Comparison of ENCODE assay signal across 9 cellular contexts in the genomic region with DNA sequence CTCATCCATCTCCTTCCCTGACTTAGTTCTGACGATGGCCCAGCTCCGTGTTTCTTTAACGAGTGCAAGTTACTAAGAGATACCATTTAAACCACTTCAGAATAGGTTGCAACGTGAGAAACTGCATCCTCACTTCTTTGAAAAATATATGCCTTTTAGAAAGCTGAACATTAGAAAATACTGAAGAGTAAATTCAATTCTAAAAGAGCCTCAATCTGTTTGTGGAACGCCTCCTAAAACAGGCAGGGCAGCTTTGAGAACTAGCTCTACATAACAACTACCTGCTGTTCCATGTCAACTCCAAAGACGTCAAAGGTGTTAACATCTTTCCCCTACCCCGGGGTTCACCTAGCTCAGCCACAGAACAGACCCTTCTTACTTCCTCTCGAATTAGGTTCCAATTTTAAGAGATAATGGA. TPM values are rescaled to one million over a fixed set of nuclear protein-coding genes. Genes with fewer than 3 reads are reported as not detected.
DNase-seq lines count a peak whose midpoint lies in the region; ATAC-seq, FAIRE-seq and TF ChIP-seq lines count a peak whose summit lies in the region.
"Had no signal": no experiment of that assay in that cellular context is flagged by ENCODE, and none has a peak within 500 bp of the region (broad histone marks: within the 10 kb centered on the region; RNA-seq: fewer than 3 reads in every experiment).

No MANE protein-coding gene starts in this region.

- peak overlapping the region in 1 of 3 experiments; percentile 69 for H3K4me3 ChIP-seq in keratinocyte (ENCODE audit: control insufficient read depth in 2 of 3, extremely low read depth in 1 of 3, insufficient read depth in 2 of 3, low read depth in 1 of 3, low read length in 3 of 3)
- peak overlapping the region; percentile 75 for H3K4me3 ChIP-seq in suprapubic skin

- no peaks in the 10 kb centered on the region for H3K79me2 ChIP-seq in keratinocyte (ENCODE audit: control insufficient read depth, insufficient read depth, low read length)

- no peak overlapping the region for H3K9ac ChIP-seq in keratinocyte (ENCODE audit: control insufficient read depth, extremely low read depth, insufficient read depth, low read length)

- DNase-seq in activated CD4-positive, alpha-beta T cell treated with anti-CD3 and anti-CD28 coated beads for 36 hours: no peak
- no peak for DNase-seq in activated CD4-positive, alpha-beta T cell treated with anti-CD3 and anti-CD28 coated beads for 1 hour
- no peak for DNase-seq in activated naive CD8-positive, alpha-beta T cell treated with anti-CD3 and anti-CD28 coated beads, Interleukin-2, amount 50 U/mL, for 24 hours
- DNase-seq in keratinocyte (ENCODE audit: low read depth, low spot score) (no peak), suprapubic skin (ENCODE audit: low spot score in 2 of 2) (no peak), cortex of kidney (lab: John Stamatoyannopoulos, UW) (no peak), GM19240 (ENCODE audit: insufficient read length, low spot score) (no peak)
- DNase-seq: stimulated activated CD4-positive, alpha-beta T cell treated with anti-CD3 and anti-CD28 coated beads, Interleukin-2, amount 100 ng/mL, for 24 hours had no signal

- ATAC-seq in activated CD4-positive, alpha-beta T cell treated with anti-CD3 and anti-CD28 coated beads for 36 hours: no peak
- no peak for ATAC-seq in activated naive CD8-positive, alpha-beta T cell treated with anti-CD3 and anti-CD28 coated beads, Interleukin-2, amount 50 U/mL, for 24 hours
- no peak for ATAC-seq in GM21737 (IDR thresholded peaks at IDR 0.05; ENCODE audit: unreplicated experiment)

- H3K4me1 ChIP-seq in keratinocyte (ENCODE audit: control insufficient read depth, extremely low read depth, insufficient read depth, low read length): peaks cover 13% of the 10 kb centered on the region
- H3K4me1 ChIP-seq in suprapubic skin: peaks cover 56% of the 10 kb centered on the region

- H3K27ac ChIP-seq in keratinocyte (ENCODE audit: control insufficient read depth, insufficient read depth, low read length) (no peak overlapping the region), suprapubic skin (peak overlapping the region; percentile 87)

- no peak for TF ChIP-seq POLR2A in suprapubic skin (IDR thresholded peaks at IDR 0.05)

- peaks cover 21% of the 10 kb centered on the region for H3K27me3 ChIP-seq in keratinocyte (ENCODE audit: control insufficient read depth, extremely low read depth, insufficient read depth, low read length)
- no peaks in the 10 kb centered on the region for H3K27me3 ChIP-seq in suprapubic skin

- H3K27ac Mint-ChIP-seq in activated CD4-positive, alpha-beta T cell treated with anti-CD3 and anti-CD28 coated beads for 36 hours: no peak overlapping the region
- H3K27ac Mint-ChIP-seq in activated naive CD8-positive, alpha-beta T cell treated with anti-CD3 and anti-CD28 coated beads, Interleukin-2, amount 50 U/mL, for 24 hours: no peak overlapping the region

- H3K4me1 Mint-ChIP-seq in activated CD4-positive, alpha-beta T cell treated with anti-CD3 and anti-CD28 coated beads for 36 hours: peaks cover 26% of the 10 kb centered on the region
- H3K4me1 Mint-ChIP-seq in activated naive CD8-positive, alpha-beta T cell treated with anti-CD3 and anti-CD28 coated beads, Interleukin-2, amount 50 U/mL, for 24 hours: peaks cover 22% of the 10 kb centered on the region

- TF ChIP-seq EP300 in suprapubic skin (IDR thresholded peaks at IDR 0.05): no peak

- no peak overlapping the region for H2AFZ ChIP-seq in keratinocyte (ENCODE audit: control insufficient read depth, low read length)

- H3K4me2 ChIP-seq in keratinocyte (ENCODE audit: control insufficient read depth, extremely low read depth, insufficient read depth, low read depth, low read length): peak overlapping the region; percentile 76

- TF ChIP-seq CTCF in keratinocyte (optimal IDR thresholded peaks at IDR 0.05 in 1 of 3, IDR thresholded peaks at IDR 0.05 in 1 of 3, conservative IDR thresholded peaks at IDR 0.05 in 1 of 3; ENCODE audit: extremely low read depth in 1 of 3, insufficient read depth in 2 of 3, low read length in 3 of 3) (no peak), suprapubic skin (IDR thresholded peaks at IDR 0.05) (no peak)

- intact Hi-C loops in activated CD4-positive, alpha-beta T cell treated with anti-CD3 and anti-CD28 coated beads for 36 hours (cut with DNase I, micrococcal nuclease): loop anchor here (5.0 to 10.0 kb wide), 4 partner anchors 103 to 891 kb away; partner anchors contain the start of gene TM7SF3 (in 1 of the 2)

- H3K9me1 ChIP-seq in keratinocyte (ENCODE audit: control insufficient read depth, extremely low read depth, insufficient read depth, low read length): no peaks in the 10 kb centered on the region

- WGBS in suprapubic skin: 50% methylated on average over 8 of the region's 8 CpGs

- H3K27me3 Mint-ChIP-seq in activated CD4-positive, alpha-beta T cell treated with anti-CD3 and anti-CD28 coated beads for 36 hours: peaks cover 67% of the 10 kb centered on the region
- peaks cover 76% of the 10 kb centered on the region for H3K27me3 Mint-ChIP-seq in activated naive CD8-positive, alpha-beta T cell treated with anti-CD3 and anti-CD28 coated beads, Interleukin-2, amount 50 U/mL, for 24 hours

- no peaks in the 10 kb centered on the region for H3K36me3 ChIP-seq in keratinocyte (ENCODE audit: control insufficient read depth in 2 of 2, extremely low read depth in 1 of 2, insufficient read depth in 2 of 2, low read length in 2 of 2)
- H3K36me3 ChIP-seq in suprapubic skin: no peaks in the 10 kb centered on the region

- H3K36me3 Mint-ChIP-seq in activated CD4-positive, alpha-beta T cell treated with anti-CD3 and anti-CD28 coated beads for 36 hours (ENCODE audit: low read depth): no peaks in the 10 kb centered on the region
- H3K36me3 Mint-ChIP-seq in activated naive CD8-positive, alpha-beta T cell treated with anti-CD3 and anti-CD28 coated beads, Interleukin-2, amount 50 U/mL, for 24 hours (ENCODE audit: low read depth): no peaks in the 10 kb centered on the region

- CTCF ChIA-PET in activated CD4-positive, alpha-beta T cell treated with anti-CD3 and anti-CD28 coated beads for 36 hours (lab: Charles Lee): interaction anchor here (0.6 to 1.6 kb wide), 4 partner anchors 10 to 1583 kb away, joined by 3 to 8 read pairs (median 6); no protein-coding TSS in a partner anchor

- H4K20me1 ChIP-seq in keratinocyte (ENCODE audit: control insufficient read depth, extremely low read depth, insufficient read depth, low read length): no peaks in the 10 kb centered on the region

- dilution Hi-C loops in keratinocyte (cut with MboI; ENCODE audit: extremely low pct_ligation_motif_present, low sequenced_read_pairs): no loop called here

- H3K9me3 ChIP-seq in keratinocyte (ENCODE audit: control insufficient read depth, low read depth, low read length) (no peaks in the 10 kb centered on the region), suprapubic skin (no peaks in the 10 kb centered on the region)

- peak overlapping the region; percentile 49 for H3K4me3 Mint-ChIP-seq in activated CD4-positive, alpha-beta T cell treated with anti-CD3 and anti-CD28 coated beads for 36 hours
- peak overlapping the region; percentile 33 for H3K4me3 Mint-ChIP-seq in activated naive CD8-positive, alpha-beta T cell treated with anti-CD3 and anti-CD28 coated beads, Interleukin-2, amount 50 U/mL, for 24 hours

- no peaks in the 10 kb centered on the region for H3K9me3 Mint-ChIP-seq in activated CD4-positive, alpha-beta T cell treated with anti-CD3 and anti-CD28 coated beads for 36 hours (ENCODE audit: low read depth)
- no peaks in the 10 kb centered on the region for H3K9me3 Mint-ChIP-seq in activated naive CD8-positive, alpha-beta T cell treated with anti-CD3 and anti-CD28 coated beads, Interleukin-2, amount 50 U/mL, for 24 hours

- FAIRE-seq in keratinocyte (lab: Jason Lieb, UNC): no peak

- POLR2A ChIA-PET in activated CD4-positive, alpha-beta T cell treated with anti-CD3 and anti-CD28 coated beads for 36 hours (lab: Charles Lee): no interaction called here

RNA-seq across cellular contexts. Expression of gene BHLHE41, which starts 3.5 kb away (rescaled TPM):
- total RNA-seq in activated CD4-positive, alpha-beta T cell treated with anti-CD3 and anti-CD28 coated beads for 36 hours: not detected
- polyA plus RNA-seq in keratinocyte: 1.4 to 6.0 TPM (median 1.7 TPM) in 3 replicates
- 7.2 TPM for polyA plus RNA-seq in keratinocyte (2011; ENCODE audit: low read depth)
- polyA plus RNA-seq in keratinocyte (2011; cell fraction: cytosol; rRNA removed): 1.7 TPM in 2 replicates
- 5.4 and 6.0 TPM in 2 replicates for polyA plus RNA-seq in keratinocyte (2011; cell fraction: nucleus; rRNA removed)
- polyA plus RNA-seq in keratinocyte (2012; ENCODE audit: low replicate concordance): 3.9 and 4.1 TPM in 2 replicates
- polyA minus RNA-seq in keratinocyte: 1.1 to 21.2 TPM (median 2.3 TPM) in 3 replicates
- polyA minus RNA-seq in keratinocyte (2011; cell fraction: cytosol; rRNA and poly(A)+ RNA removed): not detected
- 0.53 and 5.0 TPM in 2 replicates for polyA minus RNA-seq in keratinocyte (2011; cell fraction: nucleus; rRNA and poly(A)+ RNA removed)
- total RNA-seq in suprapubic skin: 1 to 10 TPM; 2.5 to 7.2 (median 5.6) TPM
